Comparison of ENCODE assay signal across 13 cellular contexts in the genomic region with DNA sequence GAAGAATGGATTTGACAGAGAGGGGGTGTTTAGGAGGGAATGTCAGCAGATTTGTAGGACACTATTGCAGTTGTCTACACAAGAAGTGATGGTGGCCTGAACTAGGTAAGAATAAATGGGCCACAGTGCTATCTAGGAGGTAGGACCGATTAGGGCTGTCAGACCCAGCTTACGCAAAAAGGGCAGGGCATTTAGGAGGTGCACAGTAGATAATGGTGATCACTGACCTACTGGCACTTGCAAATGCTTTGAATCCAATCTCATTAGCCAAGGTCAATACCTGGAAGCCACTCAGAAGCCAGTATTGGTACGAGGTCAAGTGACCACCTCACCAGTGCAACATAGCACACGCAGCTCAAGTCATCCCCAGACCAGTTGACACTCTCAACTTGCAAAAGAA.
DNase-seq lines count a peak whose midpoint lies in the region; ATAC-seq and TF ChIP-seq lines count a peak whose summit lies in the region.
"Had no signal": no experiment of that assay in that cellular context is flagged by ENCODE, and none has a peak within 500 bp of the region (broad histone marks: within the 10 kb centered on the region; RNA-seq: fewer than 3 reads in every experiment).

No MANE protein-coding gene starts in this region.

- H3K9me3 ChIP-seq in IMR-90 (ENCODE audit: control insufficient read depth, insufficient read depth, low read length) (no peaks in the 10 kb centered on the region), skeletal muscle satellite cell (replicated peaks; ENCODE audit: low read length) (no peaks in the 10 kb centered on the region)

- in situ Hi-C loops in IMR-90 (cut with MboI; ENCODE audit: low sequenced_read_pairs): no loop called here

- H3K4ac ChIP-seq in IMR-90 (ENCODE audit: low read depth, low read length): peak overlapping the region; percentile 38

- WGBS in IMR-90 (ENCODE audit: extremely low coverage in 2 of 2, insufficient read length in 1 of 2), 2 experiments: no CpG with 5 or more reads among the region's 4 CpGs

- TF ChIP-seq POLR2A in IMR-90 (IDR thresholded peaks at IDR 0.05; ENCODE audit: low read depth, low read length): no peak

- TF ChIP-seq CTCF in C4-2B (conservative IDR thresholded peaks at IDR 0.05): no peak
- no peak for TF ChIP-seq CTCF in IMR-90 (conservative IDR thresholded peaks at IDR 0.05; ENCODE audit: low read depth, low read length)
- TF ChIP-seq CTCF in chondrocyte (IDR thresholded peaks at IDR 0.05): no peak
- TF ChIP-seq CTCF in progenitor cell of endocrine pancreas (IDR thresholded peaks at IDR 0.05; ENCODE audit: unreplicated experiment): no peak

- H2BK15ac ChIP-seq in IMR-90 (ENCODE audit: low read depth, low read length): peak overlapping the region; percentile 45; the same call in 1 of the 3 replicates

- H4K20me1 ChIP-seq in IMR-90 (ENCODE audit: insufficient read depth, low read length): no peaks in the 10 kb centered on the region

- no peak for DNase-seq in IMR-90
- no peak for DNase-seq in chondrocyte (ENCODE audit: low spot score)
- no peak for DNase-seq in AG20443 (ENCODE audit: low spot score)
- DNase-seq in progenitor cell of endocrine pancreas (ENCODE audit: low spot score, unreplicated experiment): no peak
- DNase-seq: Calu3; CD4-positive, alpha-beta T cell; DMS 273 treated with DMSO at 0.1 percent for 48 hours; GOT3; H9 had no signal

- no peak overlapping the region for H2AK9ac ChIP-seq in IMR-90 (replicated peaks; ENCODE audit: low read depth, low read length, poor library complexity)

- H2AK5ac ChIP-seq in IMR-90 (ENCODE audit: low read depth, low read length): peak overlapping the region; percentile 30

- BruUV-seq in IMR-90 (replicated peaks; lab: Mats Ljungman, UMichigan): no TSS peak

- no peaks in the 10 kb centered on the region for H3K27me3 Mint-ChIP-seq in chondrocyte (ENCODE audit: low read depth)
- H3K27me3 Mint-ChIP-seq in progenitor cell of endocrine pancreas: peaks cover 39% of the 10 kb centered on the region

- no peak overlapping the region for H4K5ac ChIP-seq in IMR-90 (ENCODE audit: low read depth, low read length)

- H3K18ac ChIP-seq in IMR-90 (ENCODE audit: low read depth, low read length): peak overlapping the region; percentile 27; the same call in 1 of the 2 replicates

- dilution Hi-C loops in IMR-90 (cut with HindIII; ENCODE audit: low sequenced_read_pairs, unreplicated experiment): no loop called here

- 0 out of 4 replicates have a peak, but pooled peaks cover 0 to 4% of the 10 kb centered on the region in 2 experiments for H3K79me1 ChIP-seq in IMR-90 (ENCODE audit: low read depth in 1 of 2, low read length in 2 of 2)

- H2AFZ ChIP-seq in IMR-90 (replicated peaks; ENCODE audit: low read length, poor library complexity): no peak overlapping the region

- H3K4me3 Mint-ChIP-seq in chondrocyte (ENCODE audit: unreplicated experiment) (no peak overlapping the region), progenitor cell of endocrine pancreas (ENCODE audit: low read depth) (no peak overlapping the region)
- H3K4me3 Mint-ChIP-seq: CD4-positive, alpha-beta T cell; H9 had no signal

- H4K91ac ChIP-seq in IMR-90 (ENCODE audit: insufficient read depth, low read depth, low read length): peak overlapping the region; percentile 22

- H3K4me1 Mint-ChIP-seq in chondrocyte (ENCODE audit: low read depth): peaks cover 51% of the 10 kb centered on the region
- H3K4me1 Mint-ChIP-seq in progenitor cell of endocrine pancreas (ENCODE audit: low read depth): no peaks in the 10 kb centered on the region

- H3K4me2 ChIP-seq in IMR-90 (ENCODE audit: low read depth, low read length) (no peak overlapping the region), skeletal muscle satellite cell (ENCODE audit: low read length) (peak overlapping the region; percentile 29)
- H3K4me2 ChIP-seq: BLaER1 treated with 17β-estradiol and CSF1 and Interleukin-3, amounts not matched to agents 10 nM and 100 nM had no signal

- no peaks in the 10 kb centered on the region for H3K36me3 ChIP-seq in IMR-90 (ENCODE audit: control insufficient read depth, insufficient read depth, low read length)
- no peaks in the 10 kb centered on the region for H3K36me3 ChIP-seq in skeletal muscle satellite cell (ENCODE audit: insufficient read depth, low read length)

- H3K4me3 ChIP-seq in IMR-90 (ENCODE audit: insufficient read depth, low read depth, low read length): no peak overlapping the region
- no peak overlapping the region for H3K4me3 ChIP-seq in skeletal muscle satellite cell (ENCODE audit: low read length)
- H3K4me3 ChIP-seq: BLaER1 treated with 17β-estradiol and CSF1 and Interleukin-3, amounts not matched to agents 10 nM and 100 nM had no signal

- CTCF ChIA-PET in IMR-90 (lab: Yijun Ruan, JAX): interaction anchor here (1.2 kb wide), 1 partner anchor 9 kb away, joined by 3 read pairs; no protein-coding TSS in a partner anchor

- H3K23ac ChIP-seq in IMR-90 (ENCODE audit: low read depth, low read length): no peak overlapping the region

- peaks cover 14% of the 10 kb centered on the region for H3K9me1 ChIP-seq in IMR-90 (ENCODE audit: insufficient read depth, low read length)

- no peak overlapping the region for H2BK5ac ChIP-seq in IMR-90 (ENCODE audit: low read depth, low read length, poor library complexity, severe bottlenecking)

- peak overlapping the region; percentile 42 for H3K14ac ChIP-seq in IMR-90 (replicated peaks; ENCODE audit: low read depth, low read length)

- peak overlapping the region in 1 of 2 experiments; percentile 33; a peak in 1 of 4 replicates for H4K8ac ChIP-seq in IMR-90 (ENCODE audit: low read depth in 2 of 2, low read length in 2 of 2)

- H3K9me3 Mint-ChIP-seq in chondrocyte (ENCODE audit: low read depth) (no peaks in the 10 kb centered on the region), progenitor cell of endocrine pancreas (ENCODE audit: low read depth) (no peaks in the 10 kb centered on the region)
- H3K9me3 Mint-ChIP-seq: CD4-positive, alpha-beta T cell; H9 had no signal

- H3K27ac ChIP-seq in C4-2B (peak overlapping the region; percentile 87; the same call in 1 of the 2 replicates), IMR-90 (ENCODE audit: insufficient read depth, low read length) (no peak overlapping the region)
- H3K27ac ChIP-seq: BLaER1 treated with 17β-estradiol and CSF1 and Interleukin-3, amounts not matched to agents 10 nM and 100 nM had no signal

- H3K27me3 ChIP-seq in IMR-90 (ENCODE audit: control insufficient read depth, insufficient read depth, low read length) (peaks cover 2% of the 10 kb centered on the region; the same call in 1 of the 2 replicates), skeletal muscle satellite cell (ENCODE audit: control insufficient read depth, insufficient read depth, low read length) (no peaks in the 10 kb centered on the region)
- H3K27me3 ChIP-seq: BLaER1 treated with 17β-estradiol and CSF1 and Interleukin-3, amounts not matched to agents 10 nM and 100 nM had no signal

- intact Hi-C loops in IMR-90 (cut with micrococcal nuclease): no loop called here

- H3K4me1 ChIP-seq in IMR-90 (ENCODE audit: control insufficient read depth, insufficient read depth, low read length) (peaks cover 13% of the 10 kb centered on the region), skeletal muscle satellite cell (ENCODE audit: control insufficient read depth, insufficient read depth, low read length) (peaks cover 30% of the 10 kb centered on the region)
- H3K4me1 ChIP-seq: BLaER1 treated with 17β-estradiol and CSF1 and Interleukin-3, amounts not matched to agents 10 nM and 100 nM had no signal

- peak; percentile 21; the same call in 1 of the 2 replicates for ATAC-seq in IMR-90 (ENCODE audit: low read depth)
- ATAC-seq in GM21529 (IDR thresholded peaks at IDR 0.05; ENCODE audit: unreplicated experiment): no peak

- TF ChIP-seq RAD21 in IMR-90 (IDR thresholded peaks at IDR 0.05; ENCODE audit: low read length): no peak

- peak overlapping the region; percentile 71 for H2BK120ac ChIP-seq in IMR-90 (ENCODE audit: low read depth, low read length)

- H3K56ac ChIP-seq in IMR-90 (ENCODE audit: extremely low read depth, insufficient read depth, low read length): no peak overlapping the region

- peaks cover 4% of the 10 kb centered on the region for H3K36me3 Mint-ChIP-seq in chondrocyte (ENCODE audit: low read depth)
- H3K36me3 Mint-ChIP-seq in progenitor cell of endocrine pancreas (ENCODE audit: insufficient read depth): no peaks in the 10 kb centered on the region

- H3K9ac ChIP-seq in IMR-90 (ENCODE audit: low read depth, low read length) (no peak overlapping the region), skeletal muscle satellite cell (ENCODE audit: low read depth, low read length) (no peak overlapping the region)
- H3K9ac ChIP-seq: BLaER1 treated with 17β-estradiol and CSF1 and Interleukin-3, amounts not matched to agents 10 nM and 100 nM had no signal

- H2BK20ac ChIP-seq in IMR-90 (ENCODE audit: low read depth, low read length): peak overlapping the region; percentile 73

- POLR2A ChIA-PET in IMR-90 (lab: Charles Lee; ENCODE audit: unreplicated experiment): no interaction called here

- H3K27ac Mint-ChIP-seq in chondrocyte (ENCODE audit: unreplicated experiment) (peak overlapping the region; percentile 19), progenitor cell of endocrine pancreas (no peak overlapping the region)
- H3K27ac Mint-ChIP-seq: CD4-positive, alpha-beta T cell; H9 had no signal

TF ChIP-seq in IMR-90, 13 proteins besides CTCF, POLR2A, EP300 and RAD21 (continues in another document):
- no peak for TF ChIP-seq MXI1 (IDR thresholded peaks at IDR 0.05; ENCODE audit: borderline replicate concordance, low read depth, low read length)
- TF ChIP-seq BHLHE40 (IDR thresholded peaks at IDR 0.05; ENCODE audit: low read depth, low read length): no peak
- no peak for TF ChIP-seq MAZ (IDR thresholded peaks at IDR 0.05; ENCODE audit: borderline replicate concordance, low read depth, low read length)
- TF ChIP-seq CHD1 (IDR thresholded peaks at IDR 0.05; ENCODE audit: low read depth, low read length): no peak
- no peak for TF ChIP-seq RCOR1 (IDR thresholded peaks at IDR 0.05; ENCODE audit: insufficient replicate concordance, low read length)
- no peak for TF ChIP-seq FOS (IDR thresholded peaks at IDR 0.05; ENCODE audit: low read depth, low read length)
- no peak for TF ChIP-seq NFE2L2 (IDR thresholded peaks at IDR 0.05; ENCODE audit: low read depth, low read length)
- no peak for TF ChIP-seq ELK1 (IDR thresholded peaks at IDR 0.05; ENCODE audit: borderline replicate concordance, low read depth, low read length)
